In the genomic region with DNA sequence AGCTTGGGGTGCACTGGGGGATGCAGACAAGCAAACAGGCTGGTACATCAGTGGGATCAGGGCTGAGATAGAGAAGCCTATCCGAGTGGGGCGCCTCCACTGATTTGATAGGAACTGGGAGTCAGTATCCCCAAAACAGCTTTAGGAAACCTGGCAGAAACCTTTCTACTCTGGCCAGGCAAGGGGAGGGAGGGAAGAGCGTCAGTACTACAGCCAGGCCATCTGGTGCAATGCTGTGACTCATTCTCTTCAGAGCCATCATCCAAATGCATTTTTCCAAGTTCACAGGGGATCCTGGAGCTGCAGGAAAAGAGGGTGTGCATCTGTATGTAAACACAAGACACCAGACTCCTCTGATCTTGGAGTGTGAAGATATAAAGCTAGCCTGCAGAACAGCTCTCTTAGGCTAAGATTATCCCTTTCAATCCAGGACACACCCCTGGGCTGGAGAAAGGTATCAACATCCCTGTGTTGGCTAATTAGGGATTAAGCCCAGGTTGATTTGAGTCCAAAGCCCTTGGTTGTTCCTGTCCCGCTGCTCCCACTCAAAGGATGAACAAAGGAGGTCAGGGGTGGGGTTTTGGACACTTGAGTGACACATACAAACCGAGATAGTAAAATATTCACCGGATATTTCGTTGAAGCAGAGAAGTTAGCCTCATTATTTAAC, we compare ENCODE assay signal across 13 cellular contexts. TPM values are rescaled to one million over a fixed set of nuclear protein-coding genes. Genes with fewer than 3 reads are reported as not detected.
DNase-seq lines count a peak whose midpoint lies in the region; ATAC-seq, FAIRE-seq and TF ChIP-seq lines count a peak whose summit lies in the region.
"Had no signal": no experiment of that assay in that cellular context is flagged by ENCODE, and none has a peak within 500 bp of the region (broad histone marks: within the 10 kb centered on the region; RNA-seq: fewer than 3 reads in every experiment).

No MANE protein-coding gene starts in this region.

- H4K20me1 ChIP-seq in mammary epithelial cell (ENCODE audit: insufficient read depth, low read length) (no peaks in the 10 kb centered on the region), PC-9 (ENCODE audit: insufficient read depth) (no peaks in the 10 kb centered on the region)

- no peak for TF ChIP-seq CTCF in mammary epithelial cell (conservative IDR thresholded peaks at IDR 0.05 in 1 of 2, IDR thresholded peaks at IDR 0.05 in 1 of 2; ENCODE audit: extremely low read depth in 1 of 2, insufficient read depth in 1 of 2, low read depth in 1 of 2, low read length in 2 of 2)
- TF ChIP-seq CTCF in PC-9 (conservative IDR thresholded peaks at IDR 0.05) = no peak

- H3K4me2 ChIP-seq in mammary epithelial cell (ENCODE audit: insufficient read depth, low read depth, low read length) (no peak overlapping the region), PC-9 (no peak overlapping the region)

- H3K9me3 ChIP-seq in mammary epithelial cell (replicated peaks; ENCODE audit: insufficient read depth, low read length) (no peaks in the 10 kb centered on the region), PC-9 (ENCODE audit: insufficient read depth, low read depth) (0 out of 2 replicates have a peak, but pooled peaks cover 2% of the 10 kb centered on the region), small intestine (ENCODE audit: control insufficient read depth, low read depth) (no peaks in the 10 kb centered on the region)
- H3K9me3 ChIP-seq: thyroid gland had no signal

- no peaks in the 10 kb centered on the region for H3K27me3 ChIP-seq in mammary epithelial cell (ENCODE audit: insufficient read depth, low read length)
- H3K27me3 ChIP-seq in PC-9 (ENCODE audit: insufficient read depth, low read depth) = no peaks in the 10 kb centered on the region
- H3K27me3 ChIP-seq in small intestine (ENCODE audit: control insufficient read depth in 2 of 2, insufficient read depth in 2 of 2, low read length in 2 of 2) = no peaks in the 10 kb centered on the region
- H3K27me3 ChIP-seq: thyroid gland had no signal

- H3K27ac ChIP-seq in mammary epithelial cell (ENCODE audit: insufficient read depth, low read depth, low read length) (no peak overlapping the region), PC-9 (no peak overlapping the region), small intestine (ENCODE audit: low read depth in 1 of 2, low read length in 1 of 2) (no peak overlapping the region)
- H3K27ac ChIP-seq: 22Rv1, thyroid gland had no signal

- in situ Hi-C loops in mammary epithelial cell (cut with MboI; ENCODE audit: low sequenced_read_pairs in 2 of 2) = loop anchor here in 1 of 2 donors (5.0 to 10.0 kb wide), 2 partner anchors 61 to 136 kb away; no protein-coding TSS in a partner anchor

- H2AFZ ChIP-seq in mammary epithelial cell (ENCODE audit: low read depth, low read length) = no peak overlapping the region
- no peak overlapping the region for H2AFZ ChIP-seq in PC-9

- CTCF ChIA-PET in mammary epithelial cell (lab: Charles Lee; ENCODE audit: low non-redundant PET) = no interaction called here
- CTCF ChIA-PET in PC-9 (lab: Charles Lee) = no interaction called here

- intact Hi-C loops in mammary epithelial cell (cut with micrococcal nuclease) (no loop called here), left ventricle myocardium superior (cut with micrococcal nuclease) (no loop called here), PC-9 (cut with micrococcal nuclease; ENCODE audit: unreplicated experiment) (no loop called here)

- no peaks in the 10 kb centered on the region for H3K36me3 ChIP-seq in mammary epithelial cell (ENCODE audit: insufficient read depth, low read length)
- H3K36me3 ChIP-seq in PC-9 (ENCODE audit: low read depth) = no peaks in the 10 kb centered on the region
- no peaks in the 10 kb centered on the region for H3K36me3 ChIP-seq in small intestine (ENCODE audit: control insufficient read depth in 2 of 2, insufficient read depth in 2 of 2, low read length in 2 of 2)
- H3K36me3 ChIP-seq: thyroid gland had no signal

- ATAC-seq in left ventricle myocardium superior (peak; percentile 82), HG03571 (IDR thresholded peaks at IDR 0.05; ENCODE audit: unreplicated experiment) (no peak)

- no peaks in the 10 kb centered on the region for H3K9me2 ChIP-seq in PC-9 (ENCODE audit: insufficient read depth)

- FAIRE-seq in small intestine (lab: Jason Lieb, UNC) = no peak

- no peak overlapping the region for H3K4me3 ChIP-seq in mammary epithelial cell (replicated peaks in 1 of 3; ENCODE audit: insufficient read depth in 1 of 3, low read depth in 2 of 3, low read length in 3 of 3)
- H3K4me3 ChIP-seq in PC-9 = no peak overlapping the region
- H3K4me3 ChIP-seq in small intestine (ENCODE audit: low read depth in 1 of 2, low read length in 2 of 2) = no peak overlapping the region
- H3K4me3 ChIP-seq: thyroid gland had no signal

- DNase-seq in NCI-H2171 treated with DMSO at 0.1 percent for 48 hours (lab: John Stamatoyannopoulos, UW) (peak; percentile 12), NCI-H2171 (lab: John Stamatoyannopoulos, UW) (no peak), mammary epithelial cell (peak; percentile 24), left ventricle myocardium superior (no peak), DMS79 treated with DMSO at 0.1 percent for 48 hours (lab: John Stamatoyannopoulos, UW) (no peak), PC-9 (no peak), small intestine (no peak)
- DNase-seq: activated B cell treated with CpG ODN at 0.5 μM for 24 hours; activated naive CD4-positive, alpha-beta T cell treated with anti-CD3 and anti-CD28 coated beads, Interleukin-2, amount 50 U/mL, for 16 hours; stimulated activated CD4-positive, alpha-beta T cell treated with anti-CD3 and anti-CD28 coated beads, Interleukin-4, amount 100 ng/mL, for 1 hour; thyroid gland had no signal

- H3K4me1 ChIP-seq in mammary epithelial cell (ENCODE audit: insufficient read depth, low read length) = peaks cover under 1% of the 10 kb centered on the region
- no peaks in the 10 kb centered on the region for H3K4me1 ChIP-seq in PC-9 (replicated peaks; ENCODE audit: insufficient read depth)
- no peaks in the 10 kb centered on the region for H3K4me1 ChIP-seq in small intestine (ENCODE audit: control insufficient read depth in 2 of 2, insufficient read depth in 1 of 2, low read depth in 1 of 2, low read length in 1 of 2)
- H3K4me1 ChIP-seq: thyroid gland had no signal

- H3K79me2 ChIP-seq in mammary epithelial cell (ENCODE audit: insufficient read depth, low read length) (no peaks in the 10 kb centered on the region), PC-9 (ENCODE audit: low read depth) (no peaks in the 10 kb centered on the region)

- BruUV-seq in mammary epithelial cell (replicated peaks; lab: Mats Ljungman, UMichigan) (no TSS peak), PC-9 (replicated peaks; lab: Mats Ljungman, UMichigan) (no TSS peak)

- 65% methylated on average over 7 of the region's 7 CpGs for WGBS in mammary epithelial cell (ENCODE audit: low coverage, missing lambda C conversion rate)
- 70 to 75% (median 71%) methylated on average over 7 of the region's 7 CpGs for WGBS in small intestine, 3 donors

- H3K9ac ChIP-seq in mammary epithelial cell (ENCODE audit: insufficient read depth, low read length) = no peak overlapping the region

- dilution Hi-C loops in mammary epithelial cell (cut with HindIII; ENCODE audit: low sequenced_read_pairs) = no loop called here

- no peaks in the 10 kb centered on the region for H3F3A ChIP-seq in PC-9 (ENCODE audit: insufficient read depth, low read depth)

- POLR2A ChIA-PET in PC-9 (lab: Charles Lee; ENCODE audit: unreplicated experiment) = no interaction called here

RNA-seq across cellular contexts. Expression of a gene that starts 9.3 kb away (rescaled TPM):
- under 1 TPM in 1 of 2 donors, not detected in 1; under 0.01 TPM for total RNA-seq in mammary epithelial cell
- 0.05 TPM for polyA plus RNA-seq in mammary epithelial cell
- not detected for polyA minus RNA-seq in mammary epithelial cell
- total RNA-seq in left ventricle myocardium superior = 7.0 TPM
- total RNA-seq in PC-9 (2021) = not detected in 2 replicates
- polyA plus RNA-seq in small intestine = 10 to 100 TPM in 1 of 3 donors, 1 to 10 TPM in 1, under 1 TPM in 1; 0.67 to 29.5 (median 1.1) TPM
- total RNA-seq: activated B cell treated with CpG ODN at 0.5 μM for 24 hours had no signal

Comparison
In these comparisons a context has a peak if more than half of its experiments do, and no peak if none do; other contexts are left out.
1. DNase-seq: peak in NCI-H2171 treated with DMSO at 0.1 percent for 48 hours (single experiment) and mammary epithelial cell (single experiment); none in NCI-H2171 (single experiment), left ventricle myocardium superior (single experiment), DMS79 treated with DMSO at 0.1 percent for 48 hours (single experiment), PC-9 (0 of 2) and small intestine (single experiment).